ENCODE assay signal across 8 cellular contexts in the genomic region with DNA sequence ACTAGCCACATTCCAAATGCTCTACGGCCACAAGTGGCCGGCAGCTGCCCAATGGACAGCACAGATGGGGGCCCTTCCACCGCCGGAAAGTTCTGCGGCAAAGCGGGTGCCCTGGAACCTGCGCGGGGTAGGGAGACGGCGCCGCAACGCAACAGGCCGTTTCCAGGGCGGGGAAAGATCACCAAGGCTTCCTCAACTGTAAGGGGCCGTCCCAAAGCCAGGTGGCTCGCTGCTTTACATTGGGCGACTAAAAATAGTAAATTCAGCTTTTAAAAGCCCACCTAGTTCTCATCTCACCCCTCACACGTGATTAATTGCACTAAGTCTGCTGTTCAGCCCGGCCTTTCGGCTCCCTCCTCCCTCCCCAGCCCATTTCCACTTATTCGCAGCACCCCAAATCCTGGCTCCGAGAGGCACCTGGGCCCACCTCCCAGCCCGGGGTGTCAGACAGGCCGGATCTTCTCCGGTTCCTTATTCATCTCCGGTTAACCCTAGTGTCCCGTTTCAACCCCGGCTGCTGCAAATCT. TPM values are rescaled to one million over a fixed set of nuclear protein-coding genes. Genes with fewer than 3 reads are reported as not detected.
A peak's percentile ranks its signal among the peaks of the same experiment; 100 is the strongest.
DNase-seq lines count a peak whose midpoint lies in the region; ATAC-seq and TF ChIP-seq lines count a peak whose summit lies in the region.

No MANE protein-coding gene starts in this region.

- CTCF ChIA-PET in BJ (lab: Yijun Ruan, JAX) = interaction anchor here (1.0 to 2.0 kb wide), 3 partner anchors 11 to 209 kb away, joined by 3 to 6 read pairs (median 6); no protein-coding TSS in a partner anchor

- H3K36me3 Mint-ChIP-seq in activated T-cell treated with anti-CD3 and anti-CD28 coated beads, Interleukin-2, amount 50 U/mL, for 24 hours (ENCODE audit: low read depth) = peaks cover 49% of the 10 kb centered on the region

- H3K4me1 ChIP-seq in neutrophil (ENCODE audit: control insufficient read depth in 1 of 2, insufficient read depth in 1 of 2, low read depth in 1 of 2, low read length in 1 of 2) = peaks cover 12 to 17% of the 10 kb centered on the region in 2 experiments

- H3K27me3 ChIP-seq in BJ (ENCODE audit: control insufficient read depth, insufficient read depth, low read length) (peaks cover 2% of the 10 kb centered on the region; the same call in 1 of the 2 replicates), neutrophil (peaks cover 25% of the 10 kb centered on the region)

- POLR2A ChIA-PET in BJ (lab: Charles Lee) = no interaction called here

- peak overlapping the region; percentile 98 for H3K27ac Mint-ChIP-seq in activated T-cell treated with anti-CD3 and anti-CD28 coated beads, Interleukin-2, amount 50 U/mL, for 24 hours

- H3K27ac ChIP-seq in neutrophil = peak overlapping the region; percentile 88

- peak overlapping the region; percentile 99 for H3K4me3 Mint-ChIP-seq in activated T-cell treated with anti-CD3 and anti-CD28 coated beads, Interleukin-2, amount 50 U/mL, for 24 hours

- H3K36me3 ChIP-seq in BJ (ENCODE audit: control insufficient read depth, insufficient read depth, low read length) (peaks cover 4% of the 10 kb centered on the region; the same call in 1 of the 2 replicates), neutrophil (peaks cover 2% of the 10 kb centered on the region)

- H3K9me3 Mint-ChIP-seq in activated T-cell treated with anti-CD3 and anti-CD28 coated beads, Interleukin-2, amount 50 U/mL, for 24 hours = no peaks in the 10 kb centered on the region

- ATAC-seq in GM21515 (IDR thresholded peaks at IDR 0.05; ENCODE audit: unreplicated experiment) (peak; percentile 17), HG02973 (IDR thresholded peaks at IDR 0.05; ENCODE audit: unreplicated experiment) (no peak)

- TF ChIP-seq CTCF in BJ (IDR thresholded peaks at IDR 0.05; ENCODE audit: insufficient read depth, low read depth, low read length) = no peak
- no peak for TF ChIP-seq CTCF in fibroblast of the aortic adventitia (IDR thresholded peaks at IDR 0.05; ENCODE audit: insufficient read depth, low read length)
- TF ChIP-seq CTCF in neutrophil (IDR thresholded peaks at IDR 0.05) = no peak

- H3K9me3 ChIP-seq in neutrophil = no peaks in the 10 kb centered on the region

- H3K4me1 Mint-ChIP-seq in activated T-cell treated with anti-CD3 and anti-CD28 coated beads, Interleukin-2, amount 50 U/mL, for 24 hours (ENCODE audit: low read depth) = peaks cover 27% of the 10 kb centered on the region

- H3K4me3 ChIP-seq in BJ (ENCODE audit: low read depth, low read length) (peak overlapping the region; percentile 92), fibroblast of the aortic adventitia (ENCODE audit: low read depth, low read length) (peak overlapping the region; percentile 96), neutrophil (ENCODE audit: low read depth in 1 of 2, low read length in 1 of 2) (peak overlapping the region; percentile 77 to 79)

- H3K27me3 Mint-ChIP-seq in activated T-cell treated with anti-CD3 and anti-CD28 coated beads, Interleukin-2, amount 50 U/mL, for 24 hours = no peaks in the 10 kb centered on the region

- no peak for DNase-seq in BJ (ENCODE audit: low read depth)
- DNase-seq in NCI-H345 (lab: John Stamatoyannopoulos, UW) = peak; percentile 30
- DNase-seq in activated T-cell treated with anti-CD3 and anti-CD28 coated beads, Interleukin-2, amount 50 U/mL, for 24 hours = no peak
- DNase-seq in fibroblast of the aortic adventitia (ENCODE audit: low read depth) = peak; percentile 11
- DNase-seq in mucosa of gallbladder (ENCODE audit: low spot score) = no peak

RNA-seq across cellular contexts. Expression of a gene that starts 0.6 kb away (rescaled TPM):
- 14.5 and 16.4 TPM in 2 replicates for polyA plus RNA-seq in BJ (2011; rRNA removed)
- 3.6 and 6.3 TPM in 2 replicates for polyA minus RNA-seq in BJ (2011; rRNA and poly(A)+ RNA removed)
- 14.1 and 17.9 TPM in 2 replicates for total RNA-seq in fibroblast of the aortic adventitia (ENCODE audit: low replicate concordance)
- total RNA-seq in mucosa of gallbladder = 43.2 TPM

RNA-seq across cellular contexts. Expression of a gene that starts 26.2 kb away (rescaled TPM):
- 0.11 TPM in 1 of 2 replicates, not detected in the other for polyA plus RNA-seq in BJ (2011; rRNA removed)
- polyA minus RNA-seq in BJ (2011; rRNA and poly(A)+ RNA removed) = 0.09 TPM in 1 of 2 replicates, not detected in the other
- total RNA-seq in fibroblast of the aortic adventitia (ENCODE audit: low replicate concordance) (0.45 TPM in 1 of 2 replicates, not detected in the other), mucosa of gallbladder (2.1 TPM)

Comparison
In these comparisons a context has a peak if more than half of its experiments do, and no peak if none do; other contexts are left out.
1. DNase-seq: peak in NCI-H345 (single experiment) and fibroblast of the aortic adventitia (single experiment); none in BJ (single experiment), activated T-cell treated with anti-CD3 and anti-CD28 coated beads, Interleukin-2, amount 50 U/mL, for 24 hours (single experiment) and mucosa of gallbladder (single experiment).
2. Peak in every context shown above with its lines, with median percentiles within 50 percentile points of each other: H3K4me3 ChIP-seq.